ENCODE assay signal across 8 cellular contexts in the genomic region with DNA sequence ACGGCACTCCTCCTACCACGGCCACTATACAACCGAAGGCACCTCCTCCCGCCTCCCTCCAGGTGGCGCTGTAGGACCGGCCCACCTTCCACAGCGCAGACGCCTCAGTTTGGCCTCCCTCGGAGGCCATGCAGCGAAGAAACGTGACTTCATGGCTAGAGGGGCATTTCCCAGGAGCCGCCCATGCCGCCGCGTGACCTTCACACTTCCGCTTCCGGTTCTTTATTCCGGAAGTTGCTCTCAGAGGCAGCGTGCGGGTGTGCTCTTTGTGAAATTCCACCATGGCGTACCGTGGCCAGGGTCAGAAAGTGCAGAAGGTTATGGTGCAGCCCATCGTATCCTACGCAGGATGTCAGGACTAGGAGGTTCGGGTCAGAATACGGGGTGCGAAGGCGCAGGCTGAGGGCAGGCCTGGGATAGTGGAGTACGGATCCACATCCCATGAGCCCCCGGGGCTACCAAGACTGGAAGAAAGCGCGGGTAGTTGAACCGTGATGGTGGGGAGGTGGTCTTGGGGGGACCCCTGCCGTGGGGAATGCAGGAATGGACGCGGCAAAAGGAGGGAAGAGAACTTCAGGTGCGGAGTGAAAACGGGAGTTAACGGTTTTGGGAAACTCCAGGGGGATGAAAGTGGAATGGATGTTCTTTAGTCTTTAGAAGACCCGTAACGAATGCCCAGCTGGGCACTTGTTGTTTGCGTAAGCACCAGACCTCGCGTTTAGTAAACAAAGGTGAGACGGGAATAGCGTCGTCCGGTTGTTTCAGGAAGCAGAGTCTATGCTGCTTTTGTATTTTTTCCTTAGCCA. TPM values are rescaled to one million over a fixed set of nuclear protein-coding genes. Genes with fewer than 3 reads are reported as not detected.
DNase-seq lines count a peak whose midpoint lies in the region; ATAC-seq, FAIRE-seq and TF ChIP-seq lines count a peak whose summit lies in the region.

A gene (plus strand): TSS at position 221 of the 806 bp plus-strand sequence. CDS start 61 bp downstream, at position 282.

- H3K27ac Mint-ChIP-seq in astrocyte (ENCODE audit: unreplicated experiment), result peak within 1 kb of the TSS; percentile 97

- no peaks in the 10 kb centered on the region for H3K27me3 Mint-ChIP-seq in astrocyte (ENCODE audit: low read depth, unreplicated experiment)

- DNase-seq in GM18507 (ENCODE audit: extremely low spot score, insufficient read length, low read depth) (peak; percentile 95), NCI-H2029 (lab: John Stamatoyannopoulos, UW) (peak; percentile 96), T-helper 22 cell (ENCODE audit: low read depth) (peak; percentile 95), astrocyte (ENCODE audit: low read depth) (peak; percentile 94), hepatic stellate cell (ENCODE audit: low spot score) (peak; percentile 92), renal cortical epithelial cell (ENCODE audit: low read depth) (peak; percentile 95), cortex of kidney (lab: John Stamatoyannopoulos, UW) (no peak)

- H3K27ac ChIP-seq in astrocyte (ENCODE audit: low read depth, low read length), result peak within 1 kb of the TSS; percentile 91

- H3K36me3 ChIP-seq in astrocyte (ENCODE audit: insufficient read depth, low read length), result peaks cover 21% of the 10 kb centered on the region

- H3K4me1 ChIP-seq in astrocyte (ENCODE audit: insufficient read depth, low read length), result peaks cover 23% of the 10 kb centered on the region

- peak; percentile 98 for ATAC-seq in HG02981 (IDR thresholded peaks at IDR 0.05; ENCODE audit: unreplicated experiment)

- H3K9me3 ChIP-seq in astrocyte (ENCODE audit: insufficient read depth, low read depth, low read length), result no peaks in the 10 kb centered on the region

- peak within 1 kb of the TSS; percentile 100 for H3K4me3 Mint-ChIP-seq in astrocyte (ENCODE audit: unreplicated experiment)

- H3K9me3 Mint-ChIP-seq in astrocyte (ENCODE audit: unreplicated experiment), result no peaks in the 10 kb centered on the region

- peak within 1 kb of the TSS; percentile 91 for H2AFZ ChIP-seq in astrocyte (ENCODE audit: low read depth, low read length)

- H3K27me3 ChIP-seq in astrocyte (ENCODE audit: insufficient read depth, low read length), result no peaks in the 10 kb centered on the region

- peaks cover 6% of the 10 kb centered on the region for H3K4me1 Mint-ChIP-seq in astrocyte (ENCODE audit: low read depth, unreplicated experiment)

- H3K79me2 ChIP-seq in astrocyte (ENCODE audit: insufficient read depth, low read length), result peaks cover 30% of the 10 kb centered on the region

- peak within 1 kb of the TSS; percentile 89 for H3K4me3 ChIP-seq in astrocyte (ENCODE audit: insufficient read depth, low read depth, low read length)

- H3K9ac ChIP-seq in astrocyte (ENCODE audit: low read length), result peak within 1 kb of the TSS; percentile 96

- H3K4me2 ChIP-seq in astrocyte (ENCODE audit: low read length), result peak within 1 kb of the TSS; percentile 83

- TF ChIP-seq CTCF in astrocyte (IDR thresholded peaks at IDR 0.05; ENCODE audit: insufficient read depth, low read depth, low read length), result peak; percentile 86

- no peaks in the 10 kb centered on the region for H4K20me1 ChIP-seq in astrocyte (ENCODE audit: insufficient read depth, low read length)

- peaks cover 2% of the 10 kb centered on the region for H3K36me3 Mint-ChIP-seq in astrocyte (ENCODE audit: low read depth, unreplicated experiment)

- FAIRE-seq in GM18507 (lab: Jason Lieb, UNC), result peak; percentile 95
- no peak for FAIRE-seq in astrocyte (lab: Jason Lieb, UNC)

RNA-seq across cellular contexts. Expression of the gene that starts here (rescaled TPM):
- total RNA-seq in astrocyte (102 and 122 TPM in 2 replicates), renal cortical epithelial cell (68.8 and 71.7 TPM in 2 replicates)
